Comparison of ENCODE assay signal across 15 cellular contexts in the genomic region with DNA sequence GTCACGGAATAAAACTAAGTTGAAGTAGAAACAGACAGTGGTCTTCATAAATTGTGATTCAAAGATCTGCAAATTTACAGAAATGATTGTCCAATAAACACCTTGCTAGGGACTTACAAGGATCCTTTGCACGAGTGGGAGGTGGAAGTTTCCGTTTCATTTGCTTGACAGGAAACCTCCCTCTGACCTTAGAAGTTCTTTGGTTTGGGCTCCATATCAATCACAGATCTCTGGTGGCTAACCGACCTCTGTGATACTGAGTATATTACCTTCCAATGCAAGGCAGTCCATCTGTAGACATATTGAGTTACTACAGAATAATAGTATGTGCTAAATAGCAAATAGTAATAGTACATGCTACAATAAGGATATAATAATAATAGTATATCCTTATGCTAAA. TPM values are rescaled to one million over a fixed set of nuclear protein-coding genes. Genes with fewer than 3 reads are reported as not detected.
DNase-seq lines count a peak whose midpoint lies in the region; ATAC-seq, FAIRE-seq and TF ChIP-seq lines count a peak whose summit lies in the region.
"Had no signal": no experiment of that assay in that cellular context is flagged by ENCODE, and none has a peak within 500 bp of the region (broad histone marks: within the 10 kb centered on the region; RNA-seq: fewer than 3 reads in every experiment).

No MANE protein-coding gene starts in this region.

- POLR2A ChIA-PET in GM12878 (lab: Charles Lee): no interaction called here

- no peak overlapping the region for H3K4me2 ChIP-seq in GM12878 (ENCODE audit: control insufficient read depth, insufficient read depth)

- TF ChIP-seq EP300 in GM12878 (IDR thresholded peaks at IDR 0.05; ENCODE audit: borderline replicate concordance in 1 of 2, control insufficient read depth in 1 of 2, low read depth in 2 of 2, low read length in 2 of 2): no peak

- DNase-seq in activated gamma-delta T cell treated with anti-CD3 and anti-CD28 coated beads, Interleukin-2, amount 50 U/mL, for 16 hours (ENCODE audit: low read depth): peak; percentile 10
- no peak for DNase-seq in activated gamma-delta T cell treated with Interleukin-2 at 50 U/mL for 16 hours
- DNase-seq in activated CD4-positive, alpha-beta T cell treated with anti-CD3 and anti-CD28 coated beads, Interleukin-2, amount 10 ng/mL, durations not matched to agents 24 days and 14 days: peak; percentile 78
- DNase-seq in GM12878 (ENCODE audit: low read depth, low spot score): no peak
- no peak for DNase-seq in stimulated activated effector memory CD8-positive, alpha-beta T cell treated with anti-CD3 and anti-CD28 coated beads, Interleukin-12 subunit alpha, Interleukin-12 subunit beta, amount 100 ng/mL, for 72 hours (ENCODE audit: low spot score in 2 of 2)
- DNase-seq in midbrain (lab: John Stamatoyannopoulos, UW): no peak
- no peak for DNase-seq in glomerular visceral epithelial cell (ENCODE audit: extremely low spot score)
- no peak for DNase-seq in COR-L47 (lab: John Stamatoyannopoulos, UW)
- DNase-seq: NCI-H2081, NCI-H774, RPMI8226 had no signal

- no peaks in the 10 kb centered on the region; the same call in 2 of the 3 replicates for H3K9me3 ChIP-seq in GM12878 (replicated peaks; ENCODE audit: control insufficient read depth, insufficient read depth, low read length)
- H3K9me3 ChIP-seq: ascending aorta had no signal

- peaks cover 4% of the 10 kb centered on the region for H3K36me3 Mint-ChIP-seq in activated CD4-positive, alpha-beta T cell treated with anti-CD3 and anti-CD28 coated beads, Interleukin-2, amount 10 ng/mL, durations not matched to agents 24 days and 14 days (ENCODE audit: low read depth)
- no peaks in the 10 kb centered on the region for H3K36me3 Mint-ChIP-seq in stimulated activated effector memory CD8-positive, alpha-beta T cell treated with anti-CD3 and anti-CD28 coated beads, Interleukin-12 subunit alpha, Interleukin-12 subunit beta, amount 100 ng/mL, for 72 hours

- in situ Hi-C loops in GM12878 (cut with MboI): no loop called here

- no peak for TF ChIP-seq POLR2A in GM12878 (IDR thresholded peaks at IDR 0.05; ENCODE audit: low read depth, low read length)

- no peaks in the 10 kb centered on the region for H3K79me2 ChIP-seq in GM12878 (ENCODE audit: control insufficient read depth, insufficient read depth, low read length)

- H3K9me3 Mint-ChIP-seq in activated CD4-positive, alpha-beta T cell treated with anti-CD3 and anti-CD28 coated beads, Interleukin-2, amount 10 ng/mL, durations not matched to agents 24 days and 14 days: peaks cover 12% of the 10 kb centered on the region
- no peaks in the 10 kb centered on the region for H3K9me3 Mint-ChIP-seq in stimulated activated effector memory CD8-positive, alpha-beta T cell treated with anti-CD3 and anti-CD28 coated beads, Interleukin-12 subunit alpha, Interleukin-12 subunit beta, amount 100 ng/mL, for 72 hours
- H3K9me3 Mint-ChIP-seq: dendritic cell treated with granulocyte-macrophage colony-stimulating factor and Interleukin-4, amounts not matched to agents 40 ng/mL and 50 ng/mL, for 4 days had no signal

- H3K27me3 Mint-ChIP-seq in activated CD4-positive, alpha-beta T cell treated with anti-CD3 and anti-CD28 coated beads, Interleukin-2, amount 10 ng/mL, durations not matched to agents 24 days and 14 days: peaks cover 4% of the 10 kb centered on the region

- intact Hi-C loops in activated CD4-positive, alpha-beta T cell treated with anti-CD3 and anti-CD28 coated beads, Interleukin-2, amount 10 ng/mL, durations not matched to agents 24 days and 14 days (cut with micrococcal nuclease): loop anchor here (1.0 to 10.0 kb wide), 5 partner anchors 8 to 578 kb away; a partner anchor contains a TSS
- intact Hi-C loops in GM12878 (cut with micrococcal nuclease; ENCODE audit: unreplicated experiment): no loop called here

- RAD21 ChIA-PET in GM12878 (lab: Charles Lee; ENCODE audit: unreplicated experiment): no interaction called here

- no TSS peak for BruUV-seq in GM12878 (replicated peaks; lab: Mats Ljungman, UMichigan)

- CTCF ChIA-PET in GM12878 (lab: Yijun Ruan, JAX): no interaction called here

- no peak for FAIRE-seq in GM12878 (lab: Jason Lieb, UNC)

- 24% methylated on average over 4 of the region's 4 CpGs for WGBS in GM12878 (ENCODE audit: insufficient coverage, insufficient replicate concordance, low lambda C conversion rate, missing lambda C conversion rate)

- no peak overlapping the region for H3K4me3 ChIP-seq in GM12878
- H3K4me3 ChIP-seq: ascending aorta had no signal

- no peak for TF ChIP-seq CTCF in GM12878 (IDR thresholded peaks at IDR 0.05 in 2 of 3, conservative IDR thresholded peaks at IDR 0.05 in 1 of 3; ENCODE audit: control insufficient read depth in 2 of 3, extremely low read depth in 1 of 3, insufficient read depth in 1 of 3, low read depth in 3 of 3, low read length in 3 of 3)

- SMC1A ChIA-PET in GM12878 (lab: Charles Lee; ENCODE audit: uncharacterized antibody, unreplicated experiment): no interaction called here

- H3K27ac Mint-ChIP-seq in activated CD4-positive, alpha-beta T cell treated with anti-CD3 and anti-CD28 coated beads, Interleukin-2, amount 10 ng/mL, durations not matched to agents 24 days and 14 days: peak overlapping the region; percentile 81
- H3K27ac Mint-ChIP-seq in stimulated activated effector memory CD8-positive, alpha-beta T cell treated with anti-CD3 and anti-CD28 coated beads, Interleukin-12 subunit alpha, Interleukin-12 subunit beta, amount 100 ng/mL, for 72 hours: no peak overlapping the region
- H3K27ac Mint-ChIP-seq: dendritic cell treated with granulocyte-macrophage colony-stimulating factor and Interleukin-4, amounts not matched to agents 40 ng/mL and 50 ng/mL, for 4 days; naive thymus-derived CD8-positive, alpha-beta T cell had no signal

- H2AFZ ChIP-seq in GM12878 (ENCODE audit: control insufficient read depth, low read depth, low read length): no peak overlapping the region

- H3K27me3 ChIP-seq in GM12878 (replicated peaks in 1 of 2; ENCODE audit: control insufficient read depth in 2 of 2, insufficient read depth in 2 of 2, low read length in 1 of 2): no peaks in the 10 kb centered on the region
- H3K27me3 ChIP-seq: ascending aorta had no signal

- no peak overlapping the region for H3K4me3 Mint-ChIP-seq in activated CD4-positive, alpha-beta T cell treated with anti-CD3 and anti-CD28 coated beads, Interleukin-2, amount 10 ng/mL, durations not matched to agents 24 days and 14 days
- H3K4me3 Mint-ChIP-seq in stimulated activated effector memory CD8-positive, alpha-beta T cell treated with anti-CD3 and anti-CD28 coated beads, Interleukin-12 subunit alpha, Interleukin-12 subunit beta, amount 100 ng/mL, for 72 hours: no peak overlapping the region
- H3K4me3 Mint-ChIP-seq: dendritic cell treated with granulocyte-macrophage colony-stimulating factor and Interleukin-4, amounts not matched to agents 40 ng/mL and 50 ng/mL, for 4 days had no signal

- H3K4me1 Mint-ChIP-seq in activated CD4-positive, alpha-beta T cell treated with anti-CD3 and anti-CD28 coated beads, Interleukin-2, amount 10 ng/mL, durations not matched to agents 24 days and 14 days: peaks cover 25% of the 10 kb centered on the region
- H3K4me1 Mint-ChIP-seq in stimulated activated effector memory CD8-positive, alpha-beta T cell treated with anti-CD3 and anti-CD28 coated beads, Interleukin-12 subunit alpha, Interleukin-12 subunit beta, amount 100 ng/mL, for 72 hours: peaks cover 36% of the 10 kb centered on the region

- no peaks in the 10 kb centered on the region for H4K20me1 ChIP-seq in GM12878 (ENCODE audit: control insufficient read depth, insufficient read depth)

- H3K27ac ChIP-seq in GM12878 (ENCODE audit: control insufficient read depth, insufficient read depth): no peak overlapping the region
- H3K27ac ChIP-seq: ascending aorta had no signal

- no peak overlapping the region for H3K9ac ChIP-seq in GM12878 (ENCODE audit: control insufficient read depth, insufficient read depth, low read length)

- peak; percentile 40; the same call in 1 of the 3 replicates for ATAC-seq in GM12878
- peak; percentile 90 for ATAC-seq in stimulated activated effector memory CD8-positive, alpha-beta T cell treated with anti-CD3 and anti-CD28 coated beads, Interleukin-12 subunit alpha, Interleukin-12 subunit beta, amount 100 ng/mL, for 72 hours
- ATAC-seq: HCT116 had no signal

- no peaks in the 10 kb centered on the region for H3K4me1 ChIP-seq in GM12878 (ENCODE audit: control insufficient read depth, insufficient read depth, low read length)
- H3K4me1 ChIP-seq: ascending aorta had no signal

- no peaks in the 10 kb centered on the region for H3K36me3 ChIP-seq in GM12878 (ENCODE audit: control insufficient read depth in 2 of 2, insufficient read depth in 2 of 2, low read length in 1 of 2)
- H3K36me3 ChIP-seq: ascending aorta had no signal

- TF ChIP-seq RAD21 in GM12878 (IDR thresholded peaks at IDR 0.05; ENCODE audit: insufficient read depth, low read depth, low read length): no peak

TF ChIP-seq in GM12878, 131 proteins besides CTCF, POLR2A, EP300 and RAD21 (continues in another document):
- TF ChIP-seq IRF4 (IDR thresholded peaks at IDR 0.05; ENCODE audit: low read depth, low read length) (no peak), ZNF384 (IDR thresholded peaks at IDR 0.05; ENCODE audit: borderline replicate concordance, low read depth, low read length) (no peak), ZNF207 (IDR thresholded peaks at IDR 0.05; ENCODE audit: borderline replicate concordance) (no peak)

RNA-seq across cellular contexts. Expression of a gene that starts 33.7 kb away (rescaled TPM):
- total RNA-seq in activated CD4-positive, alpha-beta T cell treated with anti-CD3 and anti-CD28 coated beads, Interleukin-2, amount 10 ng/mL, durations not matched to agents 24 days and 14 days: 0.37 and 0.92 TPM in 2 replicates
- 0.06 and 0.10 TPM in 2 replicates for total RNA-seq in GM12878 (2013; cell fraction: nucleolus; rRNA removed)
- total RNA-seq in GM12878 (2014; rRNA removed) (under 0.01 TPM in 2 replicates), GM12878 (2014; rRNA removed; fragmentation: Illumina TruSeq; extraction: Trizol) (not detected in 2 replicates), GM12878 (2021) (0.03 TPM in 2 replicates)
- polyA plus RNA-seq in GM12878 (2011; ENCODE audit: low read depth): not detected
- polyA plus RNA-seq in GM12878 (2011; rRNA removed) (0.06 and 0.07 TPM in 2 replicates), GM12878 (2014; fragmentation: Illumina TruSeq; extraction: Trizol) (not detected in 2 replicates), GM12878 (2014; fragmentation: Nextera tagmentation; extraction: Ambion mirVana) (not detected), GM12878 (2014; rRNA removed) (not detected in 2 replicates), GM12878 (2016; fragmentation: Nextera tagmentation; extraction: Ambion mirVana) (not detected)
- 0.03 TPM in 2 replicates for polyA plus RNA-seq in GM12878 (2011; cell fraction: cytosol; rRNA removed)
- polyA plus RNA-seq in GM12878 (2011; cell fraction: nucleus; rRNA removed): 0.01 and 0.10 TPM in 2 replicates
- polyA plus RNA-seq in GM12878 (2012): 0.03 TPM in 2 replicates
- polyA minus RNA-seq in GM12878 (2011; rRNA and poly(A)+ RNA removed): 0.07 and 0.36 TPM in 2 replicates
- not detected in 2 replicates for polyA minus RNA-seq in GM12878 (2011; cell fraction: cytosol; rRNA and poly(A)+ RNA removed)
- polyA minus RNA-seq in GM12878 (2011; cell fraction: nucleus; rRNA and poly(A)+ RNA removed): 0.12 and 0.29 TPM in 2 replicates
- polyA plus RNA-seq: naive thymus-derived CD8-positive, alpha-beta T cell had no signal

Comparison
In these comparisons a context has a peak if more than half of its experiments do, and no peak if none do; other contexts are left out.
1. DNase-seq: peak in activated gamma-delta T cell treated with anti-CD3 and anti-CD28 coated beads, Interleukin-2, amount 50 U/mL, for 16 hours (single experiment) and activated CD4-positive, alpha-beta T cell treated with anti-CD3 and anti-CD28 coated beads, Interleukin-2, amount 10 ng/mL, durations not matched to agents 24 days and 14 days (single experiment); none in activated gamma-delta T cell treated with Interleukin-2 at 50 U/mL for 16 hours (single experiment), GM12878 (single experiment), stimulated activated effector memory CD8-positive, alpha-beta T cell treated with anti-CD3 and anti-CD28 coated beads, Interleukin-12 subunit alpha, Interleukin-12 subunit beta, amount 100 ng/mL, for 72 hours (0 of 2), midbrain (single experiment), glomerular visceral epithelial cell (single experiment) and COR-L47 (single experiment).